Comparison of ENCODE assay signal across 8 cellular contexts in the genomic region with DNA sequence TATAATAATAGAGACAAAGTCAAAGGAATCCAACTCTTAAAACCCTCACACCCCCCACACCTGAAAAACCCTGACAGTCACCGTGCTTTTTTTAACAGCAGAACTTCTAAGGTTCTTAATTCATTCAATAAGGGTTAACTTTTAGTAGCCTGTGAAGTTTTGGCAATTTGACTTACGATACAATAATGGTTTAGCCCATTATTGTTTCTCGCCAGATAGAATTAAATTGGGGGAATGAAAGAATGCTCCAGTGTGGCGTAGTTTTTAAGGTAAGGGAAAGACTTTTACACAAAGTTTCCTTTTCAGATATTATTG. TPM values are rescaled to one million over a fixed set of nuclear protein-coding genes. Genes with fewer than 3 reads are reported as not detected.
DNase-seq lines count a peak whose midpoint lies in the region; TF ChIP-seq lines count a peak whose summit lies in the region.

No MANE protein-coding gene starts in this region.

- H3K27ac Mint-ChIP-seq in CD8-positive, alpha-beta memory T cell, result peak overlapping the region; percentile 98 to 100 (median 99)
- peak overlapping the region; percentile 100 for H3K27ac Mint-ChIP-seq in dendritic cell treated with granulocyte-macrophage colony-stimulating factor and Interleukin-4, amounts not matched to agents 40 ng/mL and 50 ng/mL, for 4 days
- H3K27ac Mint-ChIP-seq in nephron progenitor cell, result peak overlapping the region; percentile 84

- CTCF ChIA-PET in CD8-positive, alpha-beta memory T cell (lab: Charles Lee), result interaction anchor here (0.6 to 2.1 kb wide), 4 partner anchors 12 to 378 kb away, joined by 3 to 5 read pairs (median 3); no protein-coding TSS in a partner anchor

- intact Hi-C loops in dendritic cell treated with granulocyte-macrophage colony-stimulating factor and Interleukin-4, amounts not matched to agents 40 ng/mL and 50 ng/mL, for 4 days (cut with micrococcal nuclease), result loop anchor here (10.0 kb wide), 1 partner anchor 111 kb away; the partner anchor contains the start of gene YBX3

- peaks cover 0 to 4% of the 10 kb centered on the region in 2 donors for H3K27me3 Mint-ChIP-seq in CD8-positive, alpha-beta memory T cell
- no peaks in the 10 kb centered on the region for H3K27me3 Mint-ChIP-seq in dendritic cell treated with granulocyte-macrophage colony-stimulating factor and Interleukin-4, amounts not matched to agents 40 ng/mL and 50 ng/mL, for 4 days
- peaks cover 12% of the 10 kb centered on the region for H3K27me3 Mint-ChIP-seq in nephron progenitor cell (ENCODE audit: low read depth, poor library complexity)

- peaks cover 5% of the 10 kb centered on the region for H3K36me3 ChIP-seq in CD8-positive, alpha-beta memory T cell (ENCODE audit: insufficient read depth, low read length)
- peaks cover 35% of the 10 kb centered on the region for H3K36me3 ChIP-seq in HUES64 (ENCODE audit: insufficient read depth, low read length)

- H3K9me3 Mint-ChIP-seq in CD8-positive, alpha-beta memory T cell, result no peaks in the 10 kb centered on the region
- no peaks in the 10 kb centered on the region for H3K9me3 Mint-ChIP-seq in dendritic cell treated with granulocyte-macrophage colony-stimulating factor and Interleukin-4, amounts not matched to agents 40 ng/mL and 50 ng/mL, for 4 days
- no peaks in the 10 kb centered on the region for H3K9me3 Mint-ChIP-seq in nephron progenitor cell

- H3K4me3 Mint-ChIP-seq in CD8-positive, alpha-beta memory T cell, result peak overlapping the region; percentile 95 to 100 (median 99)
- H3K4me3 Mint-ChIP-seq in dendritic cell treated with granulocyte-macrophage colony-stimulating factor and Interleukin-4, amounts not matched to agents 40 ng/mL and 50 ng/mL, for 4 days, result peak overlapping the region; percentile 100
- H3K4me3 Mint-ChIP-seq in nephron progenitor cell, result peak overlapping the region; percentile 100

- H3K27ac ChIP-seq in CD8-positive, alpha-beta memory T cell (ENCODE audit: low read depth, low read length), result peak overlapping the region; percentile 97
- peak overlapping the region; percentile 49; the same call in 1 of the 2 replicates for H3K27ac ChIP-seq in HUES64 (ENCODE audit: low read depth, low read length)

- H3K4me1 Mint-ChIP-seq in CD8-positive, alpha-beta memory T cell, result peaks cover 26 to 47% (median 47%) of the 10 kb centered on the region in 3 donors
- peaks cover 14% of the 10 kb centered on the region for H3K4me1 Mint-ChIP-seq in dendritic cell treated with granulocyte-macrophage colony-stimulating factor and Interleukin-4, amounts not matched to agents 40 ng/mL and 50 ng/mL, for 4 days (ENCODE audit: low read depth)
- peaks cover 35% of the 10 kb centered on the region for H3K4me1 Mint-ChIP-seq in nephron progenitor cell

- no peaks in the 10 kb centered on the region for H3K9me3 ChIP-seq in CD8-positive, alpha-beta memory T cell (ENCODE audit: low read length)
- no peaks in the 10 kb centered on the region for H3K9me3 ChIP-seq in HUES64 (ENCODE audit: insufficient read depth, low read depth, low read length)

- peak overlapping the region; percentile 89 for H3K4me3 ChIP-seq in CD8-positive, alpha-beta memory T cell (ENCODE audit: low read length)
- H3K4me3 ChIP-seq in HUES64 (ENCODE audit: low read length), result peak overlapping the region; percentile 81

- H3K27me3 ChIP-seq in CD8-positive, alpha-beta memory T cell (ENCODE audit: insufficient read depth, low read length, poor library complexity, severe bottlenecking), result no peaks in the 10 kb centered on the region
- H3K27me3 ChIP-seq in HUES64 (ENCODE audit: insufficient read depth, low read length), result no peaks in the 10 kb centered on the region

- no peak for TF ChIP-seq CTCF in nephron progenitor cell (IDR thresholded peaks at IDR 0.05)

- DNase-seq in CD8-positive, alpha-beta memory T cell, result no peak
- DNase-seq in nephron progenitor cell, result no peak
- no peak for DNase-seq in AG08396 (ENCODE audit: low spot score)
- no peak for DNase-seq in GF-D8 (lab: John Stamatoyannopoulos, UW)
- DNase-seq in LoVo (ENCODE audit: low spot score), result no peak
- DNase-seq in dedifferentiated amniotic fluid mesenchymal stem cell (ENCODE audit: extremely low spot score), result no peak

- 61% methylated on average over 3 of the region's 4 CpGs for WGBS in HUES64

- H3K9ac ChIP-seq in HUES64 (ENCODE audit: low read depth, low read length), result peak overlapping the region; percentile 98

- peaks cover 0 to 29% (median 11%) of the 10 kb centered on the region in 3 donors for H3K36me3 Mint-ChIP-seq in CD8-positive, alpha-beta memory T cell
- peaks cover 22% of the 10 kb centered on the region for H3K36me3 Mint-ChIP-seq in dendritic cell treated with granulocyte-macrophage colony-stimulating factor and Interleukin-4, amounts not matched to agents 40 ng/mL and 50 ng/mL, for 4 days (ENCODE audit: low read depth)
- peaks cover 17% of the 10 kb centered on the region for H3K36me3 Mint-ChIP-seq in nephron progenitor cell (ENCODE audit: low read depth)

- POLR2A ChIA-PET in CD8-positive, alpha-beta memory T cell (lab: Charles Lee), result interaction anchor here (0.7 to 1.7 kb wide), 7 partner anchors 11 to 136 kb away, joined by 3 to 12 read pairs (median 4); no protein-coding TSS in a partner anchor

- peaks cover 17% of the 10 kb centered on the region for H3K4me1 ChIP-seq in CD8-positive, alpha-beta memory T cell (ENCODE audit: insufficient read depth, low read length)
- peaks cover 9% of the 10 kb centered on the region; the same call in 1 of the 2 replicates for H3K4me1 ChIP-seq in HUES64 (ENCODE audit: insufficient read depth, low read length)

RNA-seq across cellular contexts. Expression of gene MAGOHB, which starts 0.6 kb away (rescaled TPM):
- total RNA-seq in CD8-positive, alpha-beta memory T cell, result 100 to 1,000 TPM; 130 to 138 TPM
- polyA plus RNA-seq in CD8-positive, alpha-beta memory T cell, result 59.0 TPM
- 56.2 TPM for polyA plus RNA-seq in HUES64 (2013, experiment 1 of 2)
- polyA plus RNA-seq in HUES64 (2013, experiment 2 of 2), result 52.7 TPM

RNA-seq across cellular contexts. Expression of gene STYK1, which starts 59.8 kb away (rescaled TPM):
- 1 to 10 TPM; 2.0 to 2.1 TPM for total RNA-seq in CD8-positive, alpha-beta memory T cell
- 2.1 TPM for polyA plus RNA-seq in CD8-positive, alpha-beta memory T cell
- 0.95 TPM for polyA plus RNA-seq in HUES64 (2013, experiment 1 of 2)
- 0.44 TPM for polyA plus RNA-seq in HUES64 (2013, experiment 2 of 2)
